In genomic region chrX:10015711-10016515, GRCh38 we compare ENCODE assay signal across 8 cellular contexts. TPM values are rescaled to one million over a fixed set of nuclear protein-coding genes. Genes with fewer than 3 reads are reported as not detected.
A peak's percentile ranks its signal among the peaks of the same experiment; 100 is the strongest.
DNase-seq lines count a peak whose midpoint lies in the region; ATAC-seq, FAIRE-seq and TF ChIP-seq lines count a peak whose summit lies in the region.

No MANE protein-coding gene starts in this region.

- no peak for TF ChIP-seq POLR2A in H1 (IDR thresholded peaks at IDR 0.05; ENCODE audit: control extremely low read depth in 1 of 2, low read depth in 2 of 2, low read length in 2 of 2)

- H3K4me3 ChIP-seq in BLaER1 (peak overlapping the region; percentile 73), H1 (ENCODE audit: extremely low read depth in 1 of 4, insufficient read depth in 2 of 4, low read depth in 3 of 4, low read length in 4 of 4) (peak overlapping the region; percentile 47 to 68 (median 58)), mucosa of stomach (ENCODE audit: low read length) (no peak overlapping the region)

- no peak overlapping the region for H3K4ac ChIP-seq in H1 (replicated peaks; ENCODE audit: insufficient read length, low read depth, low read length)

- H3K36me3 ChIP-seq in BLaER1 (no peaks in the 10 kb centered on the region), H1 (ENCODE audit: control insufficient read depth in 2 of 4, insufficient read depth in 4 of 4, low read length in 3 of 4) (no peaks in the 10 kb centered on the region), mucosa of stomach (ENCODE audit: control insufficient read depth, insufficient read depth, low read length) (no peaks in the 10 kb centered on the region)

- H3K56ac ChIP-seq in H1 (replicated peaks; ENCODE audit: insufficient read length, low read depth, low read length): no peak overlapping the region

- H4K91ac ChIP-seq in H1 (replicated peaks; ENCODE audit: insufficient read length, low read length): no peak overlapping the region

- no peak overlapping the region; the same call in 1 of the 2 replicates for H3K18ac ChIP-seq in H1 (ENCODE audit: extremely low read depth, low read length)

- H3K14ac ChIP-seq in H1 (ENCODE audit: insufficient read length): no peak overlapping the region

- no peak overlapping the region for H2BK12ac ChIP-seq in H1 (ENCODE audit: low read depth, low read length)

- no peaks in the 10 kb centered on the region for H3K79me1 ChIP-seq in H1 (ENCODE audit: low read depth, low read length)

- peak overlapping the region; percentile 85 for H3K4me2 ChIP-seq in BLaER1
- H3K4me2 ChIP-seq in H1 (ENCODE audit: insufficient read depth in 1 of 2, low read depth in 2 of 2, low read length in 2 of 2): peak overlapping the region; percentile 62 to 82

- H2AFZ ChIP-seq in H1 (ENCODE audit: low read length): no peak overlapping the region

- H3K27ac ChIP-seq in BLaER1: peak overlapping the region; percentile 68
- H3K27ac ChIP-seq in RWPE1: peak overlapping the region; percentile 93
- no peak overlapping the region for H3K27ac ChIP-seq in H1 (ENCODE audit: low read depth, low read length)

- POLR2A ChIA-PET in RWPE1 (lab: Yijun Ruan, JAX; ENCODE audit: low non-redundant PET) (no interaction called here), H1 (lab: Charles Lee; ENCODE audit: partially characterized antibody) (interaction anchor here (1.1 to 2.9 kb wide), 2 partner anchors 25 to 40 kb away, joined by 4 to 12 read pairs; no protein-coding TSS in a partner anchor)

- no peak overlapping the region for H2BK120ac ChIP-seq in H1 (replicated peaks; ENCODE audit: low read depth, low read length)

- H3K4me1 ChIP-seq in BLaER1 (peaks cover 47% of the 10 kb centered on the region), H1 (replicated peaks in 1 of 4; ENCODE audit: control insufficient read depth in 3 of 4, insufficient read depth in 4 of 4, low read length in 3 of 4) (peaks cover 0 to 17% (median 7%) of the 10 kb centered on the region in 4 experiments; a peak in 5 of 7 replicates), mucosa of stomach (ENCODE audit: control insufficient read depth, insufficient read depth, low read length) (no peaks in the 10 kb centered on the region)

- TF ChIP-seq CTCF in RWPE1 (conservative IDR thresholded peaks at IDR 0.05; ENCODE audit: low read depth): no peak
- TF ChIP-seq CTCF in H1 (IDR thresholded peaks at IDR 0.05; ENCODE audit: control extremely low read depth in 1 of 3, insufficient read depth in 1 of 3, low read depth in 1 of 3, low read length in 3 of 3): no peak

- ATAC-seq in GM19452 (IDR thresholded peaks at IDR 0.05; ENCODE audit: unreplicated experiment): peak; percentile 18

- no peak for TF ChIP-seq RAD21 in H1 (IDR thresholded peaks at IDR 0.05 in 1 of 2, conservative IDR thresholded peaks at IDR 0.05 in 1 of 2; ENCODE audit: low read depth in 2 of 2, low read length in 2 of 2)

- no peak overlapping the region for H4K8ac ChIP-seq in H1 (ENCODE audit: extremely low read depth, insufficient read depth, low read length)

- peaks cover 3% of the 10 kb centered on the region; the same call in 1 of the 2 replicates for H3K23me2 ChIP-seq in H1 (ENCODE audit: low read depth, low read length)

- H3K23ac ChIP-seq in H1 (ENCODE audit: insufficient read length): no peak overlapping the region

- H2BK20ac ChIP-seq in H1 (ENCODE audit: low read length): no peak overlapping the region

- H3K9me3 ChIP-seq in BLaER1 (peaks cover 12% of the 10 kb centered on the region; the same call in 1 of the 2 replicates), H1 (ENCODE audit: insufficient read depth in 2 of 2, low read depth in 1 of 2, low read length in 1 of 2) (no peaks in the 10 kb centered on the region), mucosa of stomach (ENCODE audit: control insufficient read depth, low read length) (no peaks in the 10 kb centered on the region)

- no peak for TF ChIP-seq EP300 in H1 (IDR thresholded peaks at IDR 0.05; ENCODE audit: borderline replicate concordance in 1 of 2, low read depth in 2 of 2, low read length in 2 of 2)

- H3K27me3 ChIP-seq in BLaER1 (no peaks in the 10 kb centered on the region), H1 (replicated peaks in 1 of 4; ENCODE audit: control insufficient read depth in 3 of 4, extremely low read depth in 1 of 4, insufficient read depth in 3 of 4, low read length in 3 of 4) (no peaks in the 10 kb centered on the region), mucosa of stomach (ENCODE audit: control insufficient read depth, insufficient read depth, low read length) (no peaks in the 10 kb centered on the region)

- H4K5ac ChIP-seq in H1 (ENCODE audit: insufficient read length, low read depth, low read length): no peak overlapping the region

- H2BK5ac ChIP-seq in H1 (ENCODE audit: low read depth, low read length): no peak overlapping the region

- H2AK5ac ChIP-seq in H1 (ENCODE audit: low read depth, low read length): no peak overlapping the region

- CTCF ChIA-PET in RWPE1 (lab: Yijun Ruan, JAX): no interaction called here
- CTCF ChIA-PET in H1 (lab: Charles Lee; ENCODE audit: partially characterized antibody): interaction anchor here (0.7 to 1.7 kb wide), 4 partner anchors 18 to 104 kb away, joined by 3 to 8 read pairs (median 4); no protein-coding TSS in a partner anchor

- peaks cover 0 to 46% of the 10 kb centered on the region in 2 experiments; a peak in 2 of 4 replicates for H3K79me2 ChIP-seq in H1 (ENCODE audit: control insufficient read depth in 1 of 2, insufficient read depth in 2 of 2, low read length in 2 of 2)

- no peak overlapping the region for H2BK15ac ChIP-seq in H1 (ENCODE audit: low read length)

- peaks cover 9% of the 10 kb centered on the region; the same call in 1 of the 2 replicates for H4K20me1 ChIP-seq in BLaER1
- peaks cover 0 to 4% of the 10 kb centered on the region in 2 experiments for H4K20me1 ChIP-seq in H1 (replicated peaks in 1 of 2; ENCODE audit: control insufficient read depth in 1 of 2, insufficient read depth in 2 of 2, low read length in 2 of 2)

- no peak for DNase-seq in RWPE1 (ENCODE audit: low spot score)
- peak in 1 of 2 experiments; percentile 51 for DNase-seq in H1 (ENCODE audit: low read depth in 1 of 2, low spot score in 2 of 2)
- no peak for DNase-seq in HPDE6-E6E7 (ENCODE audit: extremely low spot score)
- no peak for DNase-seq in SW480 (ENCODE audit: low spot score)
- no peak for DNase-seq in NK-92 (lab: John Stamatoyannopoulos, UW; ENCODE audit: unreplicated experiment)

- H3K9ac ChIP-seq in BLaER1 (peak overlapping the region; percentile 72), H1 (replicated peaks in 1 of 4; ENCODE audit: extremely low read depth in 1 of 4, low read depth in 3 of 4, low read length in 3 of 4) (peak overlapping the region in 1 of 4 experiments; percentile 69; a peak in 3 of 7 replicates), mucosa of stomach (ENCODE audit: low read length) (peak overlapping the region; percentile 39)

- 4% methylated on average over 11 of the region's 88 CpGs; no CpG with 5 or more reads in 1 of the 2 experiments for WGBS in H1 (ENCODE audit: extremely low coverage in 1 of 2, insufficient coverage in 1 of 2, insufficient read length in 1 of 2, insufficient replicate concordance in 2 of 2, low coverage in 1 of 2, low lambda C conversion rate in 2 of 2, missing lambda C conversion rate in 1 of 2), 2 experiments

- FAIRE-seq in H1 (lab: Jason Lieb, UNC): no peak

TF ChIP-seq in H1, 55 proteins besides CTCF, POLR2A, EP300 and RAD21:
- TF ChIP-seq RNF2 (IDR thresholded peaks at IDR 0.05; ENCODE audit: borderline replicate concordance, low read depth, low read length, missing control alignments, poor library complexity, severe bottlenecking) (no peak), TAF1 (IDR thresholded peaks at IDR 0.05; ENCODE audit: low read depth, low read length) (0 out of 2 replicates have a peak, but pooled peaks have one; percentile 24), POLR2AphosphoS5 (IDR thresholded peaks at IDR 0.05; ENCODE audit: low read depth, low read length) (no peak), KDM4A (IDR thresholded peaks at IDR 0.05; ENCODE audit: low read depth, low read length, severe bottlenecking) (peak; percentile 22), CHD1 (IDR thresholded peaks at IDR 0.05; ENCODE audit: low read depth, low read length) (no peak), TBP (IDR thresholded peaks at IDR 0.05; ENCODE audit: low read depth, low read length) (no peak), CTBP2 (IDR thresholded peaks at IDR 0.05; ENCODE audit: borderline replicate concordance, insufficient read depth, insufficient read length, low read length) (no peak)
TF ChIP-seq in H1: peak in this region for 2.

RNA-seq across cellular contexts. Expression of gene CLDN34, which starts 48.8 kb away (rescaled TPM):
- 0.50 TPM in 1 of 2 replicates, not detected in the other for total RNA-seq in H1 (2021; fragmentation: NEBNext Ultra II Directional; extraction: Animal tissue kit (Norgen Biotek cat#: 25700))
- 0.26 and 0.27 TPM in 2 replicates for polyA plus RNA-seq in H1 (2011; rRNA removed)
- polyA plus RNA-seq in H1 (2011; cell fraction: cytosol; rRNA removed): 0.28 TPM
- polyA plus RNA-seq in H1 (2011; cell fraction: nucleus; rRNA removed): 0.54 TPM
- polyA plus RNA-seq in H1 (2012, experiment 1 of 2): 0.19 to 0.46 TPM (median 0.38 TPM) in 4 replicates
- 0.20 TPM for polyA plus RNA-seq in H1 (2012, experiment 2 of 2)
- polyA plus RNA-seq in H1 (2013, experiment 1 of 2): 0.22 TPM
- polyA plus RNA-seq in H1 (2013, experiment 2 of 2): 0.29 TPM
- 1.3 and 1.8 TPM in 2 replicates for polyA minus RNA-seq in H1 (2011; rRNA and poly(A)+ RNA removed)
- not detected for polyA minus RNA-seq in H1 (2011; cell fraction: cytosol; rRNA and poly(A)+ RNA removed)
- polyA minus RNA-seq in H1 (2011; cell fraction: nucleus; rRNA and poly(A)+ RNA removed): 1.8 TPM
